In the genomic region with DNA sequence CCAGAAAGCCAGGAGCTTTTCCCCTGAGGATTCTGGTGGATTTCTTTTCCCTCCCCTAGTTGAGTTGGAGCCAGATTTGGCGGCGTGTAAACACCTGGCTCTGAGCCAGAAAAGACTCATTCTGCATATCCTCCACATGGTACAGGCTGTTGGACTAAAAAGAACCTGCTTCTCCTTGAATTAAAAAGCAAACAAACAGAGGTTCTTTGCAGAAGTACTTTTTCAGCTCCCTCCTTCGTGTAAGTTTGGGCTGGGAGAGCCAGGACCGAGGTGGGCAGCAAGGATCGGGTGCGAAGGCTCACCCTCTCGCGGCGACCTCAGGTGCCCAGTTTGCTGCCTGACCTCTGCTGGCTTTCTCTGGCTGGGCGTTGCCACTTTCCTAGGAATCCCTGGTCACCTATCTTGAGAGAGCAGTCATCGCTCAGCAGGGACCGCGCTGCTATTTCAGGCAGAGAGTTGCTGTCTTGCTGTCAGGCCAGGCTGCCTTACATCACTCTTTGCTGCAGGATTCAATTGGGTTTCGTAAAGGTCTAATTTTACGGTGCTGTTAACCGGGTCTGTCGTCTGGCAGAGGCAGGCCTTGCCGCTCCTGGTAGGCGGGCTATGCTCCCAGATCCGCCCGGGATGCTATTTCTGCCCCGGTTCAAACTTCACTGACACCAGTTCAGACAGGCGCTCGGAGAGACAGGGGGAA, we compare ENCODE assay signal across 8 cellular contexts. TPM values are rescaled to one million over a fixed set of nuclear protein-coding genes. Genes with fewer than 3 reads are reported as not detected.
DNase-seq lines count a peak whose midpoint lies in the region; ATAC-seq, FAIRE-seq and TF ChIP-seq lines count a peak whose summit lies in the region.

No MANE protein-coding gene starts in this region.

- H3K27me3 ChIP-seq in colonic mucosa, result peaks cover 30% of the 10 kb centered on the region
- H3K27me3 ChIP-seq in liver (ENCODE audit: control insufficient read depth in 4 of 4, insufficient read depth in 4 of 4, low read length in 3 of 4), result peaks cover 0 to 16% (median 9%) of the 10 kb centered on the region in 4 donors

- H3K27ac ChIP-seq in colonic mucosa, result peak overlapping the region; percentile 53
- peak overlapping the region; percentile 5 to 43 for H3K27ac ChIP-seq in liver (ENCODE audit: low read depth in 1 of 2, low read length in 2 of 2)

- TF ChIP-seq CTCF in colonic mucosa (IDR thresholded peaks at IDR 0.05), result no peak
- TF ChIP-seq CTCF in liver (IDR thresholded peaks at IDR 0.05; ENCODE audit: low read depth, low read length, missing input control), result no peak

- FAIRE-seq in urothelium cell line (lab: Jason Lieb, UNC), result no peak

- DNase-seq in D341Med (ENCODE audit: low spot score) (peak; percentile 32), NCI-H2107 (lab: John Stamatoyannopoulos, UW) (peak; percentile 49), colonic mucosa (peak; percentile 43), urothelium cell line (ENCODE audit: low spot score) (peak; percentile 50), T-helper 2 cell (no peak)

- H3K9me3 ChIP-seq in colonic mucosa (no peaks in the 10 kb centered on the region), liver (ENCODE audit: control insufficient read depth in 4 of 4, low read length in 3 of 4) (no peaks in the 10 kb centered on the region)

- no peaks in the 10 kb centered on the region for H3K36me3 ChIP-seq in colonic mucosa
- H3K36me3 ChIP-seq in liver (ENCODE audit: control insufficient read depth in 4 of 4, insufficient read depth in 3 of 4, low read depth in 1 of 4, low read length in 3 of 4), result no peaks in the 10 kb centered on the region

- H3K4me1 ChIP-seq in colonic mucosa, result no peaks in the 10 kb centered on the region
- H3K4me1 ChIP-seq in liver (ENCODE audit: control insufficient read depth in 4 of 4, insufficient read depth in 4 of 4, low read length in 3 of 4), result peaks cover 3 to 19% (median 5%) of the 10 kb centered on the region in 4 donors

- 22% methylated on average over 24 of the region's 24 CpGs for WGBS in liver

- H3K4me3 ChIP-seq in colonic mucosa (no peak overlapping the region), liver (ENCODE audit: low read depth in 1 of 3, low read length in 3 of 3) (no peak overlapping the region)

- TF ChIP-seq RAD21 in liver (IDR thresholded peaks at IDR 0.05), result no peak

- no peak for ATAC-seq in GM18511 (IDR thresholded peaks at IDR 0.05; ENCODE audit: unreplicated experiment)
- ATAC-seq in HG03571 (IDR thresholded peaks at IDR 0.05; ENCODE audit: unreplicated experiment), result no peak

- intact Hi-C loops in colonic mucosa (cut with DNase I), result no loop called here

- H3K9ac ChIP-seq in colonic mucosa (ENCODE audit: low read depth in 2 of 2, low read length in 2 of 2), result peak overlapping the region in 1 of 2 donors; percentile 40
- no peak overlapping the region for H3K9ac ChIP-seq in liver (ENCODE audit: low read depth in 1 of 2, low read length in 2 of 2)

TF ChIP-seq in liver, 16 proteins besides CTCF, POLR2A, EP300 and RAD21:
- no peak for TF ChIP-seq HNF4G (IDR thresholded peaks at IDR 0.05)
- TF ChIP-seq, protein P1, sequence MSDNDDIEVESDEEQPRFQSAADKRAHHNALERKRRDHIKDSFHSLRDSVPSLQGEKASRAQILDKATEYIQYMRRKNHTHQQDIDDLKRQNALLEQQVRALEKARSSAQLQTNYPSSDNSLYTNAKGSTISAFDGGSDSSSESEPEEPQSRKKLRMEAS (IDR thresholded peaks at IDR 0.05), result no peak
- no peak for TF ChIP-seq JUND (IDR thresholded peaks at IDR 0.05)
- TF ChIP-seq, protein P2, sequence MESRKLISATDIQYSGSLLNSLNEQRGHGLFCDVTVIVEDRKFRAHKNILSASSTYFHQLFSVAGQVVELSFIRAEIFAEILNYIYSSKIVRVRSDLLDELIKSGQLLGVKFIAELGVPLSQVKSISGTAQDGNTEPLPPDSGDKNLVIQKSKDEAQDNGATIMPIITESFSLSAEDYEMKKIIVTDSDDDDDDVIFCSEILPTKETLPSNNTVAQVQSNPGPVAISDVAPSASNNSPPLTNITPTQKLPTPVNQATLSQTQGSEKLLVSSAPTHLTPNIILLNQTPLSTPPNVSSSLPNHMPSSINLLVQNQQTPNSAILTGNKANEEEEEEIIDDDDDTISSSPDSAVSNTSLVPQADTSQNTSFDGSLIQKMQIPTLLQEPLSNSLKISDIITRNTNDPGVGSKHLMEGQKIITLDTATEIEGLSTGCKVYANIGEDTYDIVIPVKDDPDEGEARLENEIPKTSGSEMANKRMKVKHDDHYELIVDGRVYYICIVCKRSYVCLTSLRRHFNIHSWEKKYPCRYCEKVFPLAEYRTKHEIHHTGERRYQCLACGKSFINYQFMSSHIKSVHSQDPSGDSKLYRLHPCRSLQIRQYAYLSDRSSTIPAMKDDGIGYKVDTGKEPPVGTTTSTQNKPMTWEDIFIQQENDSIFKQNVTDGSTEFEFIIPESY (IDR thresholded peaks at IDR 0.05), result no peak
- TF ChIP-seq EGR1 (IDR thresholded peaks at IDR 0.05; ENCODE audit: low read depth in 2 of 2), result no peak
- TF ChIP-seq HNF4A (conservative IDR thresholded peaks at IDR 0.05), result no peak
- TF ChIP-seq NR2F2 (IDR thresholded peaks at IDR 0.05), result no peak
- no peak for TF ChIP-seq YY1 (IDR thresholded peaks at IDR 0.05)
- TF ChIP-seq GABPA (IDR thresholded peaks at IDR 0.05 in 1 of 2, conservative IDR thresholded peaks at IDR 0.05 in 1 of 2), result no peak
- no peak for TF ChIP-seq RXRA (IDR thresholded peaks at IDR 0.05)
- TF ChIP-seq FOXA2 (IDR thresholded peaks at IDR 0.05), result no peak
- TF ChIP-seq TAF1 (conservative IDR thresholded peaks at IDR 0.05), result no peak
- TF ChIP-seq, protein P3, sequence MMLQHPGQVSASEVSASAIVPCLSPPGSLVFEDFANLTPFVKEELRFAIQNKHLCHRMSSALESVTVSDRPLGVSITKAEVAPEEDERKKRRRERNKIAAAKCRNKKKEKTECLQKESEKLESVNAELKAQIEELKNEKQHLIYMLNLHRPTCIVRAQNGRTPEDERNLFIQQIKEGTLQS (IDR thresholded peaks at IDR 0.05), result no peak
- no peak for TF ChIP-seq FOXA1 (IDR thresholded peaks at IDR 0.05)
- TF ChIP-seq, protein P4, sequence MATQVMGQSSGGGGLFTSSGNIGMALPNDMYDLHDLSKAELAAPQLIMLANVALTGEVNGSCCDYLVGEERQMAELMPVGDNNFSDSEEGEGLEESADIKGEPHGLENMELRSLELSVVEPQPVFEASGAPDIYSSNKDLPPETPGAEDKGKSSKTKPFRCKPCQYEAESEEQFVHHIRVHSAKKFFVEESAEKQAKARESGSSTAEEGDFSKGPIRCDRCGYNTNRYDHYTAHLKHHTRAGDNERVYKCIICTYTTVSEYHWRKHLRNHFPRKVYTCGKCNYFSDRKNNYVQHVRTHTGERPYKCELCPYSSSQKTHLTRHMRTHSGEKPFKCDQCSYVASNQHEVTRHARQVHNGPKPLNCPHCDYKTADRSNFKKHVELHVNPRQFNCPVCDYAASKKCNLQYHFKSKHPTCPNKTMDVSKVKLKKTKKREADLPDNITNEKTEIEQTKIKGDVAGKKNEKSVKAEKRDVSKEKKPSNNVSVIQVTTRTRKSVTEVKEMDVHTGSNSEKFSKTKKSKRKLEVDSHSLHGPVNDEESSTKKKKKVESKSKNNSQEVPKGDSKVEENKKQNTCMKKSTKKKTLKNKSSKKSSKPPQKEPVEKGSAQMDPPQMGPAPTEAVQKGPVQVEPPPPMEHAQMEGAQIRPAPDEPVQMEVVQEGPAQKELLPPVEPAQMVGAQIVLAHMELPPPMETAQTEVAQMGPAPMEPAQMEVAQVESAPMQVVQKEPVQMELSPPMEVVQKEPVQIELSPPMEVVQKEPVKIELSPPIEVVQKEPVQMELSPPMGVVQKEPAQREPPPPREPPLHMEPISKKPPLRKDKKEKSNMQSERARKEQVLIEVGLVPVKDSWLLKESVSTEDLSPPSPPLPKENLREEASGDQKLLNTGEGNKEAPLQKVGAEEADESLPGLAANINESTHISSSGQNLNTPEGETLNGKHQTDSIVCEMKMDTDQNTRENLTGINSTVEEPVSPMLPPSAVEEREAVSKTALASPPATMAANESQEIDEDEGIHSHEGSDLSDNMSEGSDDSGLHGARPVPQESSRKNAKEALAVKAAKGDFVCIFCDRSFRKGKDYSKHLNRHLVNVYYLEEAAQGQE (IDR thresholded peaks at IDR 0.05), result no peak
- no peak for TF ChIP-seq SP1 (IDR thresholded peaks at IDR 0.05)

RNA-seq across cellular contexts. Expression of a gene that starts 3.2 kb away (rescaled TPM):
- total RNA-seq in colonic mucosa, result 1 to 10 TPM in 1 of 2 donors, under 1 TPM in 1; 0.99 to 1.2 TPM
- under 1 TPM; 0.33 TPM for total RNA-seq in liver
- polyA plus RNA-seq in liver, result under 1 TPM; 0.03 to 0.07 TPM

Comparison
In these comparisons a context has a peak if more than half of its experiments do, and no peak if none do; other contexts are left out.
1. DNase-seq: peak in D341Med (single experiment), NCI-H2107 (single experiment), colonic mucosa (single experiment) and urothelium cell line (single experiment); none in T-helper 2 cell (0 of 5).